Comparison of ENCODE assay signal across 11 cellular contexts in the genomic region with DNA sequence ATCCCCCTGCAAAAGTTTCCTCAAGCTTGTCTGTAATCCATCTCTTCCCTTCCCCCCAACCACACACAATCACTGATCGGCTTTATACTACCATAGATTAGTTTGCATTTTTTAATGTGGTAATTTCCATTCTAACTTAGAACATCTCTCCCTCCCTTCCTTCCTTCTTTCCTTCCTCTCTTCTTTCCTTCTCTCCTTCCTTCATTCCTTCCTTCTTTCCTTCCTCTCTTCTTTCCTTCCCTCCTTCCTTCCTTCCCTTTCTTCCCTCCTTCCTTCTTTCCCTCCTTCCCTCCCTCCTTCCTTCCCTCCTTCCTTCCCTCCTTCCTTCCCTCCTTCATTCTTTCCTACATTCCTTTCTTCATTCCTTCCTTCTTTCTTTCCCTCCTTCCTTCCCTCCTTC.
"Had no signal": no experiment of that assay in that cellular context is flagged by ENCODE, and none has a peak within 500 bp of the region (broad histone marks: within the 10 kb centered on the region; RNA-seq: fewer than 3 reads in every experiment).

No MANE protein-coding gene starts in this region.

- H3K9me3 Mint-ChIP-seq: GM23338 had no signal

- ATAC-seq: GM23338, HCT116 had no signal

- H3K27ac ChIP-seq: GM23248 had no signal

- H3K27ac Mint-ChIP-seq: GM23338, H9, HFFc6 had no signal

- H3K36me3 ChIP-seq: HAP-1 had no signal

- H3K4me3 Mint-ChIP-seq: GM23338, H9, HFFc6 had no signal

- H3K4me1 Mint-ChIP-seq: GM23338, H9 had no signal

- DNase-seq: GM23248, GOT3, H7, H9, HCEC 1CT, HFFc6 had no signal

- H3K4me2 ChIP-seq: GM23338 had no signal

- H3K4me3 ChIP-seq: GM23248, GM23338, HAP-1 had no signal

- H3K4me1 ChIP-seq: HAP-1 had no signal

- H3K9me3 ChIP-seq: HAP-1 had no signal

- H2AFZ ChIP-seq: GM23248, GM23338 had no signal

- H3K9ac ChIP-seq: GM23248 had no signal

- FAIRE-seq: H1, H54 had no signal
